In genomic region chr7:44678468-44679179, GRCh38 we compare ENCODE assay signal across 10 cellular contexts.
DNase-seq lines count a peak whose midpoint lies in the region; ATAC-seq and TF ChIP-seq lines count a peak whose summit lies in the region.
"Had no signal": no experiment of that assay in that cellular context is flagged by ENCODE, and none has a peak within 500 bp of the region (broad histone marks: within the 10 kb centered on the region; RNA-seq: fewer than 3 reads in every experiment).

No MANE protein-coding gene starts in this region.

- WGBS in H9 (ENCODE audit: extremely low coverage, insufficient read length, low lambda C conversion rate), result no CpG with 5 or more reads among the region's 5 CpGs

- no peaks in the 10 kb centered on the region for H4K20me1 ChIP-seq in H9 (ENCODE audit: control insufficient read depth, insufficient read depth, insufficient read length)

- H2BK5ac ChIP-seq in H9 (ENCODE audit: insufficient read length, low read length), result no peak overlapping the region

- ATAC-seq in GM21529 (IDR thresholded peaks at IDR 0.05; ENCODE audit: unreplicated experiment), result no peak
- ATAC-seq in HG03457 (IDR thresholded peaks at IDR 0.05; ENCODE audit: unreplicated experiment), result no peak
- ATAC-seq in GM18861 (IDR thresholded peaks at IDR 0.05; ENCODE audit: unreplicated experiment), result no peak
- ATAC-seq: GM12878 had no signal

- no peak overlapping the region for H3K27ac Mint-ChIP-seq in chondrocyte (ENCODE audit: unreplicated experiment)
- H3K27ac Mint-ChIP-seq in H9, result peak overlapping the region in 1 of 3 experiments; percentile 91; a peak in 3 of 7 replicates

- no peak overlapping the region for H3K56ac ChIP-seq in H9 (ENCODE audit: insufficient read length, low read depth, low read length)

- H2BK20ac ChIP-seq in H9 (ENCODE audit: low read depth, low read length, poor library complexity, severe bottlenecking), result no peak overlapping the region

- no peak overlapping the region for H4K5ac ChIP-seq in H9 (ENCODE audit: insufficient read length, low read depth, low read length)

- H3K36me3 Mint-ChIP-seq in chondrocyte (ENCODE audit: low read depth), result peaks cover 31% of the 10 kb centered on the region
- H3K36me3 Mint-ChIP-seq in H9 (ENCODE audit: insufficient read depth in 1 of 3, low read depth in 3 of 3), result peaks cover 13 to 51% (median 23%) of the 10 kb centered on the region in 3 experiments

- no peak overlapping the region for H2AK5ac ChIP-seq in H9 (ENCODE audit: insufficient read length, low read length)

- H4K91ac ChIP-seq in H9 (ENCODE audit: insufficient read length, low read depth, low read length), result no peak overlapping the region

- no peak overlapping the region for H2AFZ ChIP-seq in H9 (ENCODE audit: low read length)

- no peak overlapping the region for H3K4me3 ChIP-seq in AG09309 (ENCODE audit: control insufficient read depth, low read depth, low read length)
- H3K4me3 ChIP-seq: GM12878 had no signal

- no peak overlapping the region for H2BK120ac ChIP-seq in H9 (ENCODE audit: low read depth, low read length, poor library complexity, severe bottlenecking)

- no peaks in the 10 kb centered on the region for H3K79me2 ChIP-seq in H9 (ENCODE audit: insufficient read depth, low read length)

- H3K9ac ChIP-seq in H9 (ENCODE audit: extremely low read depth, insufficient read length, low read length), result no peak overlapping the region

- H3K9me3 Mint-ChIP-seq in chondrocyte (ENCODE audit: low read depth) (no peaks in the 10 kb centered on the region), H9 (no peaks in the 10 kb centered on the region)

- DNase-seq in AG09309 (ENCODE audit: low read depth) (peak; percentile 80), HuH-7 (ENCODE audit: low spot score) (peak; percentile 34), chondrocyte (ENCODE audit: low spot score) (peak; percentile 35), mesenteric fat pad (ENCODE audit: low spot score) (peak; percentile 60), H9 (no peak)
- DNase-seq: activated CD4-positive, alpha-beta T cell treated with anti-CD3 and anti-CD28 coated beads for 1 hour had no signal

- H2BK12ac ChIP-seq in H9 (ENCODE audit: insufficient read length, low read depth, low read length), result no peak overlapping the region

- H2BK15ac ChIP-seq in H9 (ENCODE audit: low read depth, low read length), result no peak overlapping the region

- H3K4me2 ChIP-seq in H9 (ENCODE audit: insufficient read depth, insufficient read length, low read length), result no peak overlapping the region

- H3K4ac ChIP-seq in H9 (ENCODE audit: low read depth, low read length), result no peak overlapping the region

- no peak overlapping the region for H3K18ac ChIP-seq in H9 (ENCODE audit: insufficient read length, low read depth, low read length)

- no peaks in the 10 kb centered on the region for H3K27me3 ChIP-seq in H9 (ENCODE audit: insufficient read depth, low read length)

- H3K14ac ChIP-seq in H9 (ENCODE audit: insufficient read depth, low read length), result no peak overlapping the region

- H3K4me3 Mint-ChIP-seq in chondrocyte (ENCODE audit: unreplicated experiment) (no peak overlapping the region), H9 (no peak overlapping the region)

- no peak for TF ChIP-seq CTCF in AG09309 (IDR thresholded peaks at IDR 0.05; ENCODE audit: control insufficient read depth, insufficient read depth, low read depth, low read length, missing control alignments)
- TF ChIP-seq CTCF in chondrocyte (IDR thresholded peaks at IDR 0.05), result no peak
- TF ChIP-seq CTCF in H9 (conservative IDR thresholded peaks at IDR 0.05), result no peak

- no peaks in the 10 kb centered on the region for H3K79me1 ChIP-seq in H9 (ENCODE audit: insufficient read depth, low read depth, low read length, poor library complexity, severe bottlenecking)

- H3K4me1 ChIP-seq in H9 (ENCODE audit: insufficient read depth, low read length), result no peaks in the 10 kb centered on the region

- H3K4me1 Mint-ChIP-seq in chondrocyte (ENCODE audit: low read depth) (peaks cover 3% of the 10 kb centered on the region), H9 (no peaks in the 10 kb centered on the region)

- H3K27ac ChIP-seq in H9 (ENCODE audit: insufficient read length, low read depth, low read length), result no peak overlapping the region

- H3K23me2 ChIP-seq in H9 (ENCODE audit: insufficient read length, low read depth, low read length, poor library complexity, severe bottlenecking), result no peaks in the 10 kb centered on the region

- H3K27me3 Mint-ChIP-seq in chondrocyte (ENCODE audit: low read depth) (no peaks in the 10 kb centered on the region), H9 (ENCODE audit: low read depth) (no peaks in the 10 kb centered on the region)

- H4K8ac ChIP-seq in H9 (replicated peaks; ENCODE audit: insufficient read length, low read depth, low read length), result no peak overlapping the region

- no peak overlapping the region for H3K23ac ChIP-seq in H9 (ENCODE audit: insufficient read length, low read depth, low read length)

- H3T11ph ChIP-seq in H9 (ENCODE audit: low read length), result no peak overlapping the region

- no peaks in the 10 kb centered on the region for H3K9me3 ChIP-seq in H9 (ENCODE audit: control insufficient read depth, low read depth, low read length)
